Comparison of ENCODE assay signal across 15 cellular contexts in the genomic region with DNA sequence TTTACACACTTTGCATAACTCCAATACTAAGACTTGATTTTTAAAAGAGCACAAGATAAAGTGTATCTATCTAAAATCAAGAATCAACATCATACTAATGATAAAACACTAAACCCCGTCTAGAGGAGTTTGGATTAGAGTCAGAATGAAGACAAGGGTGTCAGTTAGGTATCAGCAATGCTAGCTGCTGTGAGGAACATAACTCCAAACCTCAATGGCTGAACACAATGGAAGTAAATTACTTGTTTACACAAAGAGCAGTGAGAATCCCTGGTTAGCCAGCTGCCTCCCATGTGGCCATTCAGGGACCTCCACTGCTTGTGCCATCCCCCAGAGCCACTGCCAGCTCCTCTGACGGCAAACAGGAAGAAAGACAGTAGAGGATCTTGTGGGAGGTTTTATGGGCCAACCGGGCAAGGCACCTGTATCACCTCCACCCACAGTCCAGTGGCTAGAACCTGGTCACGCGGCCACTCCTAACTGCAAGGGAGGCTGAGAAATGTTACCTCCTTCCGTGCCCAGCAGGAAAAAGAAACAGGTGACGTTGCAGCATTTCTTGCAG.
"Had no signal": no experiment of that assay in that cellular context is flagged by ENCODE, and none has a peak within 500 bp of the region (broad histone marks: within the 10 kb centered on the region; RNA-seq: fewer than 3 reads in every experiment).

No MANE protein-coding gene starts in this region.

- H3K4me1 Mint-ChIP-seq: activated naive CD4-positive, alpha-beta T cell treated with anti-CD3 and anti-CD28 coated beads, Interleukin-2, amount 50 U/mL, for 24 hours had no signal

- H3K27me3 ChIP-seq: foreskin keratinocyte, tibial nerve, vagina had no signal

- H3K79me2 ChIP-seq: parathyroid adenoma had no signal

- DNase-seq: caudate nucleus; effector CD4-positive, alpha-beta T cell; foreskin keratinocyte; head of caudate nucleus; left cardiac atrium; lower lobe of right lung; retina; stimulated activated CD4-positive, alpha-beta T cell treated with anti-CD3 and anti-CD28 coated beads, Interleukin-4, amount 100 ng/mL, for 4 hours had no signal

- H3K27ac ChIP-seq: coronary artery, foreskin keratinocyte, lower lobe of right lung, parathyroid adenoma, tibial nerve, vagina had no signal

- H2AFZ ChIP-seq: parathyroid adenoma had no signal

- H3K27ac Mint-ChIP-seq: activated naive CD4-positive, alpha-beta T cell treated with anti-CD3 and anti-CD28 coated beads, Interleukin-2, amount 50 U/mL, for 24 hours; mesothelial cell of epicardium had no signal

- H3K4me1 ChIP-seq: foreskin keratinocyte, lower lobe of right lung, parathyroid adenoma, tibial nerve, vagina had no signal

- FAIRE-seq: endothelial cell of umbilical vein had no signal

- H3K9me3 ChIP-seq: lower lobe of right lung, tibial nerve, vagina had no signal

- H3K36me3 Mint-ChIP-seq: activated naive CD4-positive, alpha-beta T cell treated with anti-CD3 and anti-CD28 coated beads, Interleukin-2, amount 50 U/mL, for 24 hours; mesothelial cell of epicardium had no signal

- ATAC-seq: foreskin keratinocyte, left cardiac atrium, lower lobe of right lung had no signal

- H3K4me3 Mint-ChIP-seq: activated naive CD4-positive, alpha-beta T cell treated with anti-CD3 and anti-CD28 coated beads, Interleukin-2, amount 50 U/mL, for 24 hours; mesothelial cell of epicardium had no signal

- H3K9me3 Mint-ChIP-seq: activated naive CD4-positive, alpha-beta T cell treated with anti-CD3 and anti-CD28 coated beads, Interleukin-2, amount 50 U/mL, for 24 hours; mesothelial cell of epicardium had no signal

- H3K36me3 ChIP-seq: lower lobe of right lung, tibial nerve, vagina had no signal

- H3K4me3 ChIP-seq: coronary artery, lower lobe of right lung, tibial nerve, vagina had no signal
